3 cellular contexts compared by ENCODE assay signal in genomic region chr1:25566730-25567341, GRCh38.
TF ChIP-seq lines count a peak whose summit lies in the region.

No MANE protein-coding gene starts in this region.

TF ChIP-seq in liver, 16 proteins besides CTCF, POLR2A, EP300 and RAD21:
- no peak for TF ChIP-seq ATF3 (IDR thresholded peaks at IDR 0.05)
- no peak for TF ChIP-seq SP1 (IDR thresholded peaks at IDR 0.05)
- TF ChIP-seq HNF4G (IDR thresholded peaks at IDR 0.05) = no peak
- peak; percentile 29 to 47 for TF ChIP-seq RXRA (IDR thresholded peaks at IDR 0.05)
- TF ChIP-seq YY1 (IDR thresholded peaks at IDR 0.05) = no peak
- no peak for TF ChIP-seq FOXA1 (IDR thresholded peaks at IDR 0.05)
- peak; percentile 39 for TF ChIP-seq NR2F2 (IDR thresholded peaks at IDR 0.05)

TF ChIP-seq in HepG2, 621 proteins besides CTCF, POLR2A, EP300 and RAD21:
- no peak for TF ChIP-seq ZNF503 (CRISPR knock-in tag; IDR thresholded peaks at IDR 0.05)
- no peak for TF ChIP-seq ZNF263 (CRISPR knock-in tag; IDR thresholded peaks at IDR 0.05)
- no peak for TF ChIP-seq FLYWCH1 (CRISPR knock-in tag; IDR thresholded peaks at IDR 0.05)
- TF ChIP-seq, protein P1, sequence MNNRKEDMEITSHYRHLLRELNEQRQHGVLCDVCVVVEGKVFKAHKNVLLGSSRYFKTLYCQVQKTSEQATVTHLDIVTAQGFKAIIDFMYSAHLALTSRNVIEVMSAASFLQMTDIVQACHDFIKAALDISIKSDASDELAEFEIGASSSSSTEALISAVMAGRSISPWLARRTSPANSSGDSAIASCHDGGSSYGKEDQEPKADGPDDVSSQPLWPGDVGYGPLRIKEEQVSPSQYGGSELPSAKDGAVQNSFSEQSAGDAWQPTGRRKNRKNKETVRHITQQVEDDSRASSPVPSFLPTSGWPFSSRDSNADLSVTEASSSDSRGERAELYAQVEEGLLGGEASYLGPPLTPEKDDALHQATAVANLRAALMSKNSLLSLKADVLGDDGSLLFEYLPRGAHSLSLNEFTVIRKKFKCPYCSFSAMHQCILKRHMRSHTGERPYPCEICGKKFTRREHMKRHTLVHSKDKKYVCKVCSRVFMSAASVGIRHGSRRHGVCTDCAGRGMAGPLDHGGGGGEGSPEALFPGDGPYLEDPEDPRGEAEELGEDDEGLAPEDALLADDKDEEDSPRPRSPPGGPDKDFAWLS (CRISPR knock-in tag; IDR thresholded peaks at IDR 0.05; ENCODE audit: borderline replicate concordance) = no peak
- no peak for TF ChIP-seq ZFAT (CRISPR knock-in tag; conservative IDR thresholded peaks at IDR 0.05)
- TF ChIP-seq JUNB (CRISPR knock-in tag; IDR thresholded peaks at IDR 0.05; ENCODE audit: borderline replicate concordance) = no peak
- TF ChIP-seq MLXIP (CRISPR knock-in tag; IDR thresholded peaks at IDR 0.05; ENCODE audit: borderline replicate concordance) = no peak
- no peak for TF ChIP-seq ARNT2 (CRISPR knock-in tag; IDR thresholded peaks at IDR 0.05; ENCODE audit: low read depth)
- TF ChIP-seq NFAT5 (CRISPR knock-in tag; IDR thresholded peaks at IDR 0.05) = no peak
TF ChIP-seq in HepG2: peak in this region for 0.

TF ChIP-seq in K562, 482 proteins besides CTCF, POLR2A, EP300 and RAD21:
- TF ChIP-seq POLR2G (IDR thresholded peaks at IDR 0.05; ENCODE audit: low read depth, low read length) (peak; percentile 33; the same call in 1 of the 2 replicates), NFIX (CRISPR knock-in tag; IDR thresholded peaks at IDR 0.05; ENCODE audit: low read depth) (no peak)
